Comparison of ENCODE assay signal across 37 cellular contexts in genomic region chr2:25728559-25728958, GRCh38.
"Had no signal": no experiment of that assay in that cellular context is flagged by ENCODE, and none has a peak within 500 bp of the region (broad histone marks: within the 10 kb centered on the region; RNA-seq: fewer than 3 reads in every experiment).

No MANE protein-coding gene starts in this region.

- FAIRE-seq: astrocyte, bronchial epithelial cell had no signal

- H3K27me3 Mint-ChIP-seq: activated naive CD4-positive, alpha-beta T cell treated with anti-CD3 and anti-CD28 coated beads, Interleukin-2, amount 50 U/mL, for 24 hours; activated naive CD8-positive, alpha-beta T cell; activated naive CD8-positive, alpha-beta T cell treated with anti-CD3 and anti-CD28 coated beads for 36 hours; activated T-cell treated with anti-CD3 and anti-CD28 coated beads, Interleukin-2, amount 50 U/mL, for 24 hours; activated T-helper 17 cell treated with anti-CD3 and anti-CD28 coated beads, Interleukin-2, amount 50 U/mL, for 72 hours had no signal

- H3K36me3 Mint-ChIP-seq: activated naive CD4-positive, alpha-beta T cell treated with anti-CD3 and anti-CD28 coated beads, Interleukin-2, amount 10 ng/mL, durations not matched to agents 7 days and 5 days; activated naive CD4-positive, alpha-beta T cell treated with anti-CD3 and anti-CD28 coated beads, Interleukin-2, amount 50 U/mL, for 24 hours; activated naive CD4-positive, alpha-beta T cell treated with anti-CD3 and anti-CD28 coated beads, Interleukin-2, amount 50 U/mL, for 72 hours; activated naive CD8-positive, alpha-beta T cell; activated naive CD8-positive, alpha-beta T cell treated with anti-CD3 and anti-CD28 coated beads for 36 hours; activated naive CD8-positive, alpha-beta T cell treated with anti-CD3 and anti-CD28 coated beads, Interleukin-2, amount 10 ng/mL, durations not matched to agents 7 days and 5 days; brain had no signal

- H3K27ac Mint-ChIP-seq: activated naive CD4-positive, alpha-beta T cell treated with anti-CD3 and anti-CD28 coated beads for 36 hours; activated naive CD4-positive, alpha-beta T cell treated with anti-CD3 and anti-CD28 coated beads, Interleukin-2, amount 10 ng/mL, durations not matched to agents 7 days and 5 days; activated naive CD4-positive, alpha-beta T cell treated with anti-CD3 and anti-CD28 coated beads, Interleukin-2, amount 50 U/mL, for 24 hours; activated naive CD4-positive, alpha-beta T cell treated with anti-CD3 and anti-CD28 coated beads, Interleukin-2, amount 50 U/mL, for 72 hours; activated naive CD8-positive, alpha-beta T cell; activated naive CD8-positive, alpha-beta T cell treated with anti-CD3 and anti-CD28 coated beads for 36 hours; activated naive CD8-positive, alpha-beta T cell treated with anti-CD3 and anti-CD28 coated beads, Interleukin-2, amount 10 ng/mL, durations not matched to agents 7 days and 5 days; activated naive CD8-positive, alpha-beta T cell treated with anti-CD3 and anti-CD28 coated beads, Interleukin-2, amount 50 U/mL, for 24 hours; activated T-cell treated with anti-CD3 and anti-CD28 coated beads, Interleukin-2, amount 50 U/mL, for 24 hours; activated T-cell treated with anti-CD3 and anti-CD28 coated beads, Interleukin-2, amount 50 U/mL, for 72 hours; activated T-helper 1 cell treated with anti-CD3 and anti-CD28 coated beads, Interleukin-12 subunit alpha, Interleukin-12 subunit beta, Interleukin-2, Interleukin-4 antibody, amounts not matched to agents 30 ng/mL and 10 ng/mL and 1 ng/mL, durations not matched to agents 14 hours and 24 hours and 36 hours; activated T-helper 17 cell treated with anti-CD3 and anti-CD28 coated beads, Interleukin-2, amount 50 U/mL, for 72 hours; activated T-helper 2 cell treated with anti-CD3 and anti-CD28 coated beads, Interferon-gamma antibody, Interleukin-2, Interleukin-4, amounts not matched to agents 10 μg/mL and 5 μg/mL and 100 μg/mL, durations not matched to agents 14 hours and 24 hours and 36 hours; brain had no signal

- H3K9me3 Mint-ChIP-seq: activated naive CD4-positive, alpha-beta T cell treated with anti-CD3 and anti-CD28 coated beads, Interleukin-2, amount 10 ng/mL, durations not matched to agents 7 days and 5 days; activated naive CD4-positive, alpha-beta T cell treated with anti-CD3 and anti-CD28 coated beads, Interleukin-2, amount 50 U/mL, for 24 hours; activated naive CD4-positive, alpha-beta T cell treated with anti-CD3 and anti-CD28 coated beads, Interleukin-2, amount 50 U/mL, for 72 hours; activated naive CD8-positive, alpha-beta T cell treated with anti-CD3 and anti-CD28 coated beads for 36 hours; activated naive CD8-positive, alpha-beta T cell treated with anti-CD3 and anti-CD28 coated beads, Interleukin-2, amount 10 ng/mL, durations not matched to agents 7 days and 5 days; activated naive CD8-positive, alpha-beta T cell treated with anti-CD3 and anti-CD28 coated beads, Interleukin-2, amount 50 U/mL, for 24 hours; activated T-cell treated with anti-CD3 and anti-CD28 coated beads, Interleukin-2, amount 50 U/mL, for 4 hours; activated T-cell treated with anti-CD3 and anti-CD28 coated beads, Interleukin-2, amount 50 U/mL, for 72 hours; activated T-helper 1 cell treated with anti-CD3 and anti-CD28 coated beads, Interleukin-12 subunit alpha, Interleukin-12 subunit beta, Interleukin-2, Interleukin-4 antibody, amounts not matched to agents 30 ng/mL and 10 ng/mL and 1 ng/mL, durations not matched to agents 14 hours and 24 hours and 36 hours; activated T-helper 17 cell treated with anti-CD3 and anti-CD28 coated beads, Interleukin-2, amount 50 U/mL, for 72 hours; activated T-helper 2 cell treated with anti-CD3 and anti-CD28 coated beads, Interferon-gamma antibody, Interleukin-2, Interleukin-4, amounts not matched to agents 10 μg/mL and 5 μg/mL and 100 μg/mL, durations not matched to agents 14 hours and 24 hours and 36 hours; central memory CD8-positive, alpha-beta T cell had no signal

- DNase-seq: activated effector memory CD4-positive, alpha-beta T cell treated with anti-CD3 and anti-CD28 coated beads, Interleukin-2, amount 50 U/mL, for 16 hours; activated effector memory CD4-positive, alpha-beta T cell treated with Interleukin-2 at 50 U/mL for 16 hours; activated gamma-delta T cell; activated gamma-delta T cell treated with Interleukin-2 at 50 U/mL for 16 hours; activated naive CD4-positive, alpha-beta T cell; activated naive CD4-positive, alpha-beta T cell treated with anti-CD3 and anti-CD28 coated beads for 36 hours; activated naive CD4-positive, alpha-beta T cell treated with anti-CD3 and anti-CD28 coated beads, Interleukin-2, amount 10 ng/mL, durations not matched to agents 7 days and 5 days; activated naive CD4-positive, alpha-beta T cell treated with anti-CD3 and anti-CD28 coated beads, Interleukin-2, amount 50 U/mL, for 16 hours; activated naive CD4-positive, alpha-beta T cell treated with Interleukin-2 at 50 U/mL for 16 hours; activated naive CD8-positive, alpha-beta T cell treated with anti-CD3 and anti-CD28 coated beads for 36 hours; activated naive CD8-positive, alpha-beta T cell treated with anti-CD3 and anti-CD28 coated beads, Interleukin-2, amount 10 ng/mL, durations not matched to agents 7 days and 5 days; activated naive CD8-positive, alpha-beta T cell treated with anti-CD3 and anti-CD28 coated beads, Interleukin-2, amount 50 U/mL, for 24 hours; activated T-cell treated with anti-CD3 and anti-CD28 coated beads, Interleukin-2, amount 50 U/mL, for 1 hour; activated T-cell treated with anti-CD3 and anti-CD28 coated beads, Interleukin-2, amount 50 U/mL, for 24 hours; activated T-cell treated with anti-CD3 and anti-CD28 coated beads, Interleukin-2, amount 50 U/mL, for 4 hours; activated T-cell treated with anti-CD3 and anti-CD28 coated beads, Interleukin-2, amount 50 U/mL, for 48 hours; activated T-cell treated with anti-CD3 and anti-CD28 coated beads, Interleukin-2, amount 50 U/mL, for 72 hours; adrenal gland; amniotic stem cell; amygdala; anterior cingulate cortex; aorta; body of pancreas; brain microvascular endothelial cell; caudate nucleus; central memory CD4-positive, alpha-beta T cell; cerebellar nuclear complex had no signal

- H3K4me3 Mint-ChIP-seq: activated naive CD4-positive, alpha-beta T cell treated with anti-CD3 and anti-CD28 coated beads for 36 hours; activated naive CD4-positive, alpha-beta T cell treated with anti-CD3 and anti-CD28 coated beads, Interleukin-2, amount 10 ng/mL, durations not matched to agents 7 days and 5 days; activated naive CD4-positive, alpha-beta T cell treated with anti-CD3 and anti-CD28 coated beads, Interleukin-2, amount 50 U/mL, for 24 hours; activated naive CD8-positive, alpha-beta T cell; activated naive CD8-positive, alpha-beta T cell treated with anti-CD3 and anti-CD28 coated beads for 36 hours; activated naive CD8-positive, alpha-beta T cell treated with anti-CD3 and anti-CD28 coated beads, Interleukin-2, amount 10 ng/mL, durations not matched to agents 7 days and 5 days; activated naive CD8-positive, alpha-beta T cell treated with anti-CD3 and anti-CD28 coated beads, Interleukin-2, amount 50 U/mL, for 24 hours; activated T-cell treated with anti-CD3 and anti-CD28 coated beads, Interleukin-2, amount 50 U/mL, for 24 hours; activated T-cell treated with anti-CD3 and anti-CD28 coated beads, Interleukin-2, amount 50 U/mL, for 4 hours; activated T-cell treated with anti-CD3 and anti-CD28 coated beads, Interleukin-2, amount 50 U/mL, for 72 hours; activated T-helper 1 cell treated with anti-CD3 and anti-CD28 coated beads, Interleukin-12 subunit alpha, Interleukin-12 subunit beta, Interleukin-2, Interleukin-4 antibody, amounts not matched to agents 30 ng/mL and 10 ng/mL and 1 ng/mL, durations not matched to agents 14 hours and 24 hours and 36 hours; activated T-helper 17 cell treated with anti-CD3 and anti-CD28 coated beads, Interleukin-2, amount 50 U/mL, for 72 hours; brain; central memory CD8-positive, alpha-beta T cell had no signal

- H3K4me1 Mint-ChIP-seq: activated naive CD4-positive, alpha-beta T cell treated with anti-CD3 and anti-CD28 coated beads, Interleukin-2, amount 10 ng/mL, durations not matched to agents 7 days and 5 days; activated naive CD4-positive, alpha-beta T cell treated with anti-CD3 and anti-CD28 coated beads, Interleukin-2, amount 50 U/mL, for 24 hours; activated naive CD8-positive, alpha-beta T cell treated with anti-CD3 and anti-CD28 coated beads, Interleukin-2, amount 10 ng/mL, durations not matched to agents 7 days and 5 days; activated naive CD8-positive, alpha-beta T cell treated with anti-CD3 and anti-CD28 coated beads, Interleukin-2, amount 50 U/mL, for 24 hours; activated T-helper 17 cell treated with anti-CD3 and anti-CD28 coated beads, Interleukin-2, amount 50 U/mL, for 72 hours had no signal

- ATAC-seq: activated naive CD4-positive, alpha-beta T cell treated with anti-CD3 and anti-CD28 coated beads, Interleukin-2, amount 50 U/mL, for 72 hours; activated naive CD8-positive, alpha-beta T cell treated with anti-CD3 and anti-CD28 coated beads, Interleukin-2, amount 50 U/mL, for 24 hours; activated T-cell treated with anti-CD3 and anti-CD28 coated beads, Interleukin-2, amount 50 U/mL, for 4 hours; activated T-cell treated with anti-CD3 and anti-CD28 coated beads, Interleukin-2, amount 50 U/mL, for 72 hours; activated T-helper 17 cell treated with anti-CD3 and anti-CD28 coated beads, Interleukin-2, amount 50 U/mL, for 72 hours; body of pancreas had no signal
